Comparison of ENCODE assay signal across 1 cellular context in the genomic region with DNA sequence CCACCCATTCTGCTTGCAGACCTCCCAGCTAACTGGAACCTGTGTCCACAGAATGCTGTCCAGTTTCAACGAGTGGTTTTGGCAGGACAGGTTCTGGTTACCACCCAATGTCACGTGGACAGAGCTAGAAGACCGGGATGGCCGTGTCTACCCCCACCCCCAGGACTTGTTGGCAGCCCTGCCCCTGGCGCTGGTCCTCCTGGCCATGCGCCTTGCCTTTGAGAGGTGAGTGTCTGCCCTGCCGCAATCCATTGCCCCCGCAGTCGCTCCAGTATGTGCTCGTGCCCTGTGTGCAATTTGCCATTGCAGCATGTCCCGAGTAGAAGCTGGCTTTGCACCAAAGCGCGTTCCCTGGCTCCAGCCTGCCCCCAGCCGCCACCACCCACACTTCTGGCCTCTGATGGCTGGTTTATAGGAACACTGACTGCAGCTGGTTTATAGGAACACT.
TF ChIP-seq lines count a peak whose summit lies in the region.

No MANE protein-coding gene starts in this region.

TF ChIP-seq in liver, 16 proteins besides CTCF, POLR2A, EP300 and RAD21 (continued from another document):
- TF ChIP-seq REST (IDR thresholded peaks at IDR 0.05) (peak; percentile 93), YY1 (IDR thresholded peaks at IDR 0.05) (peak; percentile 93), JUND (IDR thresholded peaks at IDR 0.05) (peak; percentile 17 to 64), FOXA1 (IDR thresholded peaks at IDR 0.05) (peak; percentile 47), RXRA (IDR thresholded peaks at IDR 0.05) (peak; percentile 90 to 97), TAF1 (conservative IDR thresholded peaks at IDR 0.05) (no peak), SP1 (IDR thresholded peaks at IDR 0.05) (peak; percentile 90), NR2F2 (IDR thresholded peaks at IDR 0.05) (no peak), GABPA (IDR thresholded peaks at IDR 0.05 in 1 of 2, conservative IDR thresholded peaks at IDR 0.05 in 1 of 2) (no peak), MAX (IDR thresholded peaks at IDR 0.05) (peak; percentile 94), HNF4G (IDR thresholded peaks at IDR 0.05) (peak; percentile 4), FOXA2 (IDR thresholded peaks at IDR 0.05) (peak; percentile 59)
TF ChIP-seq in liver: peak in this region for 13.
